ENCODE assay signal across 23 cellular contexts in the genomic region with DNA sequence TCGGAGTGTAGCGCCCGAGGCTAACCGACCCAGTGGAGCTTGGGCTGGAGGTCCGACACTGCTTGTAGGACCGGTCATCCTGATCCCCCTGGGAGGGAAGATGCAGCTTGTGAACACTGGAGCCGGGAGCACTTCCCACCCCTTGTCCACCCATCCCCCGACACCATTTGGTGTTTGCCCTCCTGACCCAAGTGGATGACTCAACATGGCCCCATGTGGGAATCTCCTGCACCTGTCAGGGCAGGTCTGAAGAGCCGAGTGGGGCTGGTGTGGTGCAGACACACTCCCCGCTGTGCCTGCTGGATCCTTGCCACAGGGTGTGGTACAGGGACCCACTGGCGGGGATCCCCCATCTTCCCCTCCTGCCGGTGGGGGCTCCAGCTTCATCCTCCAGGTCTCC.
A peak's percentile ranks its signal among the peaks of the same experiment; 100 is the strongest.
DNase-seq lines count a peak whose midpoint lies in the region; ATAC-seq, FAIRE-seq and TF ChIP-seq lines count a peak whose summit lies in the region.
"Had no signal": no experiment of that assay in that cellular context is flagged by ENCODE, and none has a peak within 500 bp of the region (broad histone marks: within the 10 kb centered on the region; RNA-seq: fewer than 3 reads in every experiment).

No MANE protein-coding gene starts in this region.

- TF ChIP-seq CTCF in neural progenitor cell (IDR thresholded peaks at IDR 0.05) = no peak

- no peak overlapping the region for H3K4me3 Mint-ChIP-seq in neural progenitor cell
- H3K4me3 Mint-ChIP-seq: GM23338; stimulated activated memory B cell treated with anti-CD40 and anti-IgM and Interleukin-4, amounts not matched to agents 10 μg/mL and 1 μg/mL and 100 μg/mL, for 72 hours had no signal

- no peaks in the 10 kb centered on the region for H3F3A ChIP-seq in neural progenitor cell (ENCODE audit: low read depth)

- no peak overlapping the region for H3K4me2 ChIP-seq in neural progenitor cell
- H3K4me2 ChIP-seq: BLaER1, GM23338 had no signal

- H3K27me3 ChIP-seq in neural progenitor cell = no peaks in the 10 kb centered on the region
- no peaks in the 10 kb centered on the region for H3K27me3 ChIP-seq in effector memory CD4-positive, alpha-beta T cell (replicated peaks; ENCODE audit: control insufficient read depth, insufficient read depth, low read length, poor library complexity, severe bottlenecking)

- H3K27ac ChIP-seq in neural progenitor cell = no peak overlapping the region
- H3K27ac ChIP-seq in effector memory CD4-positive, alpha-beta T cell (ENCODE audit: insufficient read depth, low read length, poor library complexity, severe bottlenecking) = no peak overlapping the region
- H3K27ac ChIP-seq: BLaER1, thoracic aorta had no signal

- peak; percentile 84 for ATAC-seq in esophagus mucosa
- no peak for ATAC-seq in HG03039 (IDR thresholded peaks at IDR 0.05; ENCODE audit: unreplicated experiment)
- ATAC-seq: GM23338; K562; stimulated activated memory B cell treated with anti-CD40 and anti-IgM and Interleukin-4, amounts not matched to agents 10 μg/mL and 1 μg/mL and 100 μg/mL, for 72 hours had no signal

- H3K4me1 ChIP-seq in neural progenitor cell = no peaks in the 10 kb centered on the region
- H3K4me1 ChIP-seq in effector memory CD4-positive, alpha-beta T cell (ENCODE audit: control insufficient read depth, insufficient read depth, low read length, poor library complexity, severe bottlenecking) = no peaks in the 10 kb centered on the region

- H3K36me3 ChIP-seq in neural progenitor cell = no peaks in the 10 kb centered on the region
- no peaks in the 10 kb centered on the region for H3K36me3 ChIP-seq in effector memory CD4-positive, alpha-beta T cell (ENCODE audit: control insufficient read depth, insufficient read depth, low read length)
- H3K36me3 ChIP-seq: BLaER1 had no signal

- H3K27me3 Mint-ChIP-seq in neural progenitor cell (ENCODE audit: insufficient read depth, low read depth) = peaks cover 6% of the 10 kb centered on the region

- DNase-seq in NCI-H1417 (lab: John Stamatoyannopoulos, UW) (peak; percentile 25 to 39 (median 38)), NCI-H1417 treated with DMSO at 0.1 percent for 48 hours (lab: John Stamatoyannopoulos, UW) (no peak), HPDE6-E6E7 (ENCODE audit: extremely low spot score) (peak; percentile 71), neural progenitor cell (ENCODE audit: low spot score) (no peak), HTR-8/SVneo (ENCODE audit: insufficient read length, low spot score) (no peak)
- DNase-seq in effector memory CD4-positive, alpha-beta T cell = no peak
- DNase-seq: activated naive CD4-positive, alpha-beta T cell; DMS153; effector CD8-positive, alpha-beta T cell; hypothalamus; kidney glomerular epithelial cell; NCI-H1092; NCI-H226; retina; Right ventricle myocardium superior had no signal

- H3K36me3 Mint-ChIP-seq in neural progenitor cell = no peaks in the 10 kb centered on the region

- no peak overlapping the region for H3K9ac ChIP-seq in neural progenitor cell
- H3K9ac ChIP-seq: BLaER1 had no signal

- H2AFZ ChIP-seq in neural progenitor cell (replicated peaks) = no peak overlapping the region
- H2AFZ ChIP-seq: GM23338 had no signal

- no peaks in the 10 kb centered on the region for H3K79me2 ChIP-seq in neural progenitor cell (ENCODE audit: low read depth)

- no peaks in the 10 kb centered on the region for H4K20me1 ChIP-seq in neural progenitor cell (ENCODE audit: low read depth)

- H3K9me3 ChIP-seq in neural progenitor cell (ENCODE audit: low read depth) = no peaks in the 10 kb centered on the region
- no peaks in the 10 kb centered on the region for H3K9me3 ChIP-seq in effector memory CD4-positive, alpha-beta T cell (ENCODE audit: control insufficient read depth, low read length)
- H3K9me3 ChIP-seq: BLaER1, thoracic aorta had no signal

- no peaks in the 10 kb centered on the region for H3K4me1 Mint-ChIP-seq in neural progenitor cell
- H3K4me1 Mint-ChIP-seq: stimulated activated memory B cell treated with anti-CD40 and anti-IgM and Interleukin-4, amounts not matched to agents 10 μg/mL and 1 μg/mL and 100 μg/mL, for 72 hours had no signal

- H3K9me3 Mint-ChIP-seq in neural progenitor cell = no peaks in the 10 kb centered on the region
- H3K9me3 Mint-ChIP-seq: GM23338; stimulated activated memory B cell treated with anti-CD40 and anti-IgM and Interleukin-4, amounts not matched to agents 10 μg/mL and 1 μg/mL and 100 μg/mL, for 72 hours had no signal

- H3K4me3 ChIP-seq in neural progenitor cell = no peak overlapping the region
- H3K4me3 ChIP-seq in effector memory CD4-positive, alpha-beta T cell (ENCODE audit: insufficient read depth, low read depth, low read length, poor library complexity, severe bottlenecking) = no peak overlapping the region
- H3K4me3 ChIP-seq: BLaER1, GM23338, K562, thoracic aorta had no signal

- no peak for FAIRE-seq in HTR-8/SVneo (lab: Jason Lieb, UNC)
- FAIRE-seq: A204.1, K562 had no signal

- H3K27ac Mint-ChIP-seq in neural progenitor cell = peak overlapping the region; percentile 42
- H3K27ac Mint-ChIP-seq: GM23338; stimulated activated memory B cell treated with anti-CD40 and anti-IgM and Interleukin-4, amounts not matched to agents 10 μg/mL and 1 μg/mL and 100 μg/mL, for 72 hours had no signal

Comparison
In these comparisons a context has a peak if more than half of its experiments do, and no peak if none do; other contexts are left out.
1. DNase-seq: peak in NCI-H1417 (3 of 3) and HPDE6-E6E7 (single experiment); none in NCI-H1417 treated with DMSO at 0.1 percent for 48 hours (single experiment), neural progenitor cell (single experiment), effector memory CD4-positive, alpha-beta T cell (0 of 3) and HTR-8/SVneo (single experiment).